ENCODE assay signal across 31 cellular contexts in genomic region chr2:142572749-142573148, GRCh38.
DNase-seq lines count a peak whose midpoint lies in the region; ATAC-seq, FAIRE-seq and TF ChIP-seq lines count a peak whose summit lies in the region.
"Had no signal": no experiment of that assay in that cellular context is flagged by ENCODE, and none has a peak within 500 bp of the region (broad histone marks: within the 10 kb centered on the region; RNA-seq: fewer than 3 reads in every experiment).

No MANE protein-coding gene starts in this region.

- intact Hi-C loops in HepG2 (cut with micrococcal nuclease; ENCODE audit: unreplicated experiment), result no loop called here
- intact Hi-C loops in right lobe of liver (cut with DNase I), result no loop called here

- H3K4me2 ChIP-seq in HepG2 (ENCODE audit: low read depth, low read length), result no peak overlapping the region
- H3K4me2 ChIP-seq: A549; BLaER1; BLaER1 treated with 17β-estradiol and CSF1 and Interleukin-3, amounts not matched to agents 10 nM and 100 nM had no signal

- H3K27me3 ChIP-seq in HepG2 (ENCODE audit: control insufficient read depth in 1 of 2, insufficient read depth in 2 of 2, low read length in 2 of 2), result no peaks in the 10 kb centered on the region
- no peaks in the 10 kb centered on the region for H3K27me3 ChIP-seq in right lobe of liver
- H3K27me3 ChIP-seq: BE2C; BLaER1; BLaER1 treated with 17β-estradiol and CSF1 and Interleukin-3, amounts not matched to agents 10 nM and 100 nM had no signal

- TF ChIP-seq POLR2A in HepG2 (IDR thresholded peaks at IDR 0.05; ENCODE audit: insufficient read depth in 1 of 2, low read depth in 2 of 2, low read length in 2 of 2), result no peak
- TF ChIP-seq POLR2A in right lobe of liver (IDR thresholded peaks at IDR 0.05), result no peak

- CTCF ChIA-PET in HepG2 (lab: Yijun Ruan, JAX; ENCODE audit: low intra/inter-chr PET ratio, low total read pairs) (no interaction called here), HEK293 (lab: Yijun Ruan, JAX) (no interaction called here)

- H3K36me3 ChIP-seq in HepG2 (replicated peaks in 1 of 2; ENCODE audit: control insufficient read depth in 1 of 2, insufficient read depth in 2 of 2, low read length in 2 of 2) (no peaks in the 10 kb centered on the region), right lobe of liver (no peaks in the 10 kb centered on the region), HEK293 (ENCODE audit: control insufficient read depth in 2 of 2, insufficient read depth in 1 of 2, low read length in 2 of 2) (no peaks in the 10 kb centered on the region)
- H3K36me3 ChIP-seq: BE2C; BLaER1; BLaER1 treated with 17β-estradiol and CSF1 and Interleukin-3, amounts not matched to agents 10 nM and 100 nM had no signal

- 11% methylated on average over 3 of the region's 3 CpGs for WGBS in HepG2 (ENCODE audit: low lambda C conversion rate)
- WGBS in right lobe of liver (ENCODE audit: insufficient coverage, low coverage, low lambda C conversion rate, missing lambda C conversion rate), result 59% methylated on average over 3 of the region's 3 CpGs

- H3K27ac ChIP-seq in HepG2 (ENCODE audit: extremely low read length, insufficient read depth, low read length), result no peak overlapping the region
- H3K27ac ChIP-seq in right lobe of liver, result no peak overlapping the region
- no peak overlapping the region for H3K27ac ChIP-seq in HEK293 (ENCODE audit: extremely low read depth, low read depth, low read length)
- H3K27ac ChIP-seq: 22Rv1; A549; BLaER1; BLaER1 treated with 17β-estradiol and CSF1 and Interleukin-3, amounts not matched to agents 10 nM and 100 nM; C4-2B had no signal

- H3K4me1 ChIP-seq in HepG2 (ENCODE audit: insufficient read depth, low read length) (no peaks in the 10 kb centered on the region), right lobe of liver (no peaks in the 10 kb centered on the region), HEK293 (ENCODE audit: control insufficient read depth, insufficient read depth, low read length) (no peaks in the 10 kb centered on the region)
- H3K4me1 ChIP-seq: A549; BE2C; BLaER1; BLaER1 treated with 17β-estradiol and CSF1 and Interleukin-3, amounts not matched to agents 10 nM and 100 nM; Caco-2 had no signal

- ATAC-seq in HepG2 (no peak), right lobe of liver (no peak), HG03045 (IDR thresholded peaks at IDR 0.05; ENCODE audit: unreplicated experiment) (no peak)
- ATAC-seq: A549; CD8-positive, alpha-beta T cell had no signal

- POLR2A ChIA-PET in HepG2 (lab: Yijun Ruan, JAX), result no interaction called here
- POLR2A ChIA-PET in HEK293 (lab: Yijun Ruan, JAX), result no interaction called here

- BruUV-seq in HepG2 (replicated peaks; lab: Mats Ljungman, UMichigan), result no TSS peak

- no peak for FAIRE-seq in HepG2 (lab: Jason Lieb, UNC)
- FAIRE-seq: A204.1, A549, D721Med had no signal

- H3K9me3 ChIP-seq in HepG2 (ENCODE audit: low read length) (no peaks in the 10 kb centered on the region), right lobe of liver (no peaks in the 10 kb centered on the region), HEK293 (ENCODE audit: control insufficient read depth, insufficient read depth, low read depth, low read length) (no peaks in the 10 kb centered on the region)
- H3K9me3 ChIP-seq: A549; BE2C; BLaER1; BLaER1 treated with 17β-estradiol and CSF1 and Interleukin-3, amounts not matched to agents 10 nM and 100 nM; Caco-2 had no signal

- no peak for TF ChIP-seq RAD21 in HepG2 (CRISPR knock-in tag; IDR thresholded peaks at IDR 0.05)

- no peak for TF ChIP-seq CTCF in HepG2 (CRISPR knock-in tag; IDR thresholded peaks at IDR 0.05)
- TF ChIP-seq CTCF in right lobe of liver (IDR thresholded peaks at IDR 0.05), result no peak
- no peak for TF ChIP-seq CTCF in HEK293 (tag by site-specific recombination; IDR thresholded peaks at IDR 0.05)

- no peaks in the 10 kb centered on the region for H3K79me2 ChIP-seq in HepG2 (ENCODE audit: insufficient read depth, low read length)

- no peak overlapping the region for H3K9ac ChIP-seq in HepG2 (ENCODE audit: insufficient read depth, low read depth, low read length)
- H3K9ac ChIP-seq: BLaER1; BLaER1 treated with 17β-estradiol and CSF1 and Interleukin-3, amounts not matched to agents 10 nM and 100 nM had no signal

- DNase-seq in HepG2 (ENCODE audit: low spot score) (no peak), right lobe of liver (no peak)
- DNase-seq: 8988T; ACHN; AML-193; BE2C; C1 segment of cervical spinal cord; Caco-2; Calu3; CD4-positive, alpha-beta memory T cell; CD4-positive, alpha-beta T cell; CD4-positive, CD25-positive, alpha-beta regulatory T cell; CD8-positive, alpha-beta memory T cell; CD8-positive, alpha-beta T cell; COR-L47; DMS 273 treated with DMSO at 0.1 percent for 48 hours; DMS153; DMS53; DMS79; DMS79 treated with DMSO at 0.1 percent for 48 hours; DND-41; EL had no signal

- no peak for TF ChIP-seq EP300 in HepG2 (IDR thresholded peaks at IDR 0.05; ENCODE audit: low read depth in 2 of 2, low read length in 2 of 2)
- TF ChIP-seq EP300 in HepG2 (CRISPR knock-in tag; IDR thresholded peaks at IDR 0.05; ENCODE audit: borderline replicate concordance), result no peak

- H3K4me3 ChIP-seq in HepG2 (replicated peaks in 1 of 3; ENCODE audit: insufficient read depth in 1 of 3, low read depth in 2 of 3, low read length in 3 of 3) (no peak overlapping the region), right lobe of liver (no peak overlapping the region), HEK293 (ENCODE audit: low read depth, low read length) (no peak overlapping the region)
- H3K4me3 ChIP-seq: A549; BLaER1; BLaER1 treated with 17β-estradiol and CSF1 and Interleukin-3, amounts not matched to agents 10 nM and 100 nM had no signal

- H2AFZ ChIP-seq in HepG2 (ENCODE audit: low read length), result no peak overlapping the region

- in situ Hi-C loops in HepG2 (cut with HindIII; ENCODE audit: extremely low pct_ligation_motif_present, low pct_unique_long_range_greater_than_20kb), result no loop called here

- no peaks in the 10 kb centered on the region for H4K20me1 ChIP-seq in HepG2 (ENCODE audit: insufficient read depth, low read length)
- H4K20me1 ChIP-seq: BLaER1; BLaER1 treated with 17β-estradiol and CSF1 and Interleukin-3, amounts not matched to agents 10 nM and 100 nM had no signal

TF ChIP-seq in HepG2, 621 proteins besides CTCF, POLR2A, EP300 and RAD21:
- TF ChIP-seq ATM (IDR thresholded peaks at IDR 0.05; ENCODE audit: borderline replicate concordance) (no peak), CREB1 (IDR thresholded peaks at IDR 0.05) (peak; percentile 87), CREB1 (CRISPR knock-in tag; IDR thresholded peaks at IDR 0.05) (no peak)

TF ChIP-seq in HEK293, 187 proteins besides CTCF, POLR2A, EP300 and RAD21:
- peak; percentile 82 for TF ChIP-seq ZNF513 (tag by site-specific recombination; IDR thresholded peaks at IDR 0.05)
- no peak for TF ChIP-seq ZNF157 (tag by site-specific recombination; IDR thresholded peaks at IDR 0.05)

Comparison
In these comparisons a context has a peak if more than half of its experiments do, and no peak if none do; other contexts are left out.
1. Of the 63 proteins assayed by ChIP-seq in both HepG2 and HEK293: peak only in HepG2: none; only in HEK293: ZNF513; in both: none; in neither: 62.